In genomic region chr2:211829725-211830124, GRCh38 we compare ENCODE assay signal across 11 cellular contexts.
"Had no signal": no experiment of that assay in that cellular context is flagged by ENCODE, and none has a peak within 500 bp of the region (broad histone marks: within the 10 kb centered on the region; RNA-seq: fewer than 3 reads in every experiment).

No MANE protein-coding gene starts in this region.

- H3K36me3 ChIP-seq: HAP-1 had no signal

- H3K9me3 ChIP-seq: HAP-1 had no signal

- H3K27ac ChIP-seq: GM23248 had no signal

- FAIRE-seq: H1, H54 had no signal

- H3K4me2 ChIP-seq: GM23338 had no signal

- H3K4me1 ChIP-seq: HAP-1 had no signal

- H2AFZ ChIP-seq: GM23248, GM23338 had no signal

- ATAC-seq: GM23338, HCT116 had no signal

- DNase-seq: GM23248, GOT3, H7, H9, HCEC 1CT, HFFc6 had no signal

- H3K9ac ChIP-seq: GM23248 had no signal

- H3K4me3 ChIP-seq: GM23248, GM23338, HAP-1 had no signal
